Comparison of ENCODE assay signal across 16 cellular contexts in genomic region chr3:72539856-72540255, GRCh38.
DNase-seq lines count a peak whose midpoint lies in the region; ATAC-seq and TF ChIP-seq lines count a peak whose summit lies in the region.
"Had no signal": no experiment of that assay in that cellular context is flagged by ENCODE, and none has a peak within 500 bp of the region (broad histone marks: within the 10 kb centered on the region; RNA-seq: fewer than 3 reads in every experiment).

No MANE protein-coding gene starts in this region.

- H2AFZ ChIP-seq in GM23338 = no peak overlapping the region

- peak; percentile 32; the same call in 1 of the 2 replicates for TF ChIP-seq CTCF in HFFc6 (IDR thresholded peaks at IDR 0.05)
- TF ChIP-seq CTCF in epithelial cell of proximal tubule (conservative IDR thresholded peaks at IDR 0.05; ENCODE audit: low read depth, low read length) = peak; percentile 15
- TF ChIP-seq CTCF in right lobe of liver (IDR thresholded peaks at IDR 0.05) = peak in 2 of 4 donors; percentile 9 to 15
- no peak for TF ChIP-seq CTCF in GM23338 (conservative IDR thresholded peaks at IDR 0.05; ENCODE audit: low read depth in 2 of 2)
- TF ChIP-seq CTCF in GM10266 (IDR thresholded peaks at IDR 0.05; ENCODE audit: control insufficient read depth, insufficient read depth, low read depth, missing control alignments) = no peak

- WGBS in right lobe of liver (ENCODE audit: insufficient coverage, low coverage, low lambda C conversion rate, missing lambda C conversion rate) = 69% methylated on average over 5 of the region's 5 CpGs

- H4K20me1 ChIP-seq in GM23338 (replicated peaks; ENCODE audit: insufficient read depth) = no peaks in the 10 kb centered on the region
- H4K20me1 ChIP-seq: BLaER1 treated with 17β-estradiol and CSF1 and Interleukin-3, amounts not matched to agents 10 nM and 100 nM had no signal

- no peak overlapping the region for H3K4me2 ChIP-seq in GM23338

- H3K27ac ChIP-seq in right lobe of liver = no peak overlapping the region
- H3K27ac ChIP-seq in GM23338 (ENCODE audit: low read depth) = no peak overlapping the region
- H3K27ac ChIP-seq: BLaER1 treated with 17β-estradiol and CSF1 and Interleukin-3, amounts not matched to agents 10 nM and 100 nM had no signal

- no peaks in the 10 kb centered on the region for H3K9me3 Mint-ChIP-seq in HFFc6
- H3K9me3 Mint-ChIP-seq in GM23338 = peaks cover 4% of the 10 kb centered on the region; the same call in 1 of the 3 replicates
- H3K9me3 Mint-ChIP-seq: CD8-positive, alpha-beta T cell had no signal

- H3K36me3 Mint-ChIP-seq in HFFc6 (ENCODE audit: low read depth) = no peaks in the 10 kb centered on the region
- no peaks in the 10 kb centered on the region for H3K36me3 Mint-ChIP-seq in GM23338 (ENCODE audit: low read depth)
- H3K36me3 Mint-ChIP-seq: CD8-positive, alpha-beta T cell; IgD-negative memory B cell had no signal

- H3K4me1 Mint-ChIP-seq in HFFc6 (ENCODE audit: low read depth) (no peaks in the 10 kb centered on the region), GM23338 (peaks cover 19% of the 10 kb centered on the region)

- H3K36me3 ChIP-seq in right lobe of liver = no peaks in the 10 kb centered on the region
- no peaks in the 10 kb centered on the region for H3K36me3 ChIP-seq in GM23338 (ENCODE audit: insufficient read depth)
- H3K36me3 ChIP-seq: BLaER1 treated with 17β-estradiol and CSF1 and Interleukin-3, amounts not matched to agents 10 nM and 100 nM; HAP-1 had no signal

- DNase-seq in HFFc6 (no peak), epithelial cell of proximal tubule (ENCODE audit: low read depth) (no peak), right lobe of liver (no peak), GM23338 (ENCODE audit: low spot score) (no peak), GM10266 (ENCODE audit: extremely low spot score) (no peak)
- no peak for DNase-seq in stimulated activated CD4-positive, alpha-beta T cell treated with anti-CD3 and anti-CD28 coated beads, Interleukin-12 subunit alpha, Interleukin-12 subunit beta, amount 100 ng/mL, for 4 hours
- DNase-seq: Calu3; CD8-positive, alpha-beta T cell; DMS79 treated with DMSO at 0.1 percent for 48 hours; GF-D8; KBM-7 had no signal

- intact Hi-C loops in right lobe of liver (cut with DNase I) = no loop called here

- H3K4me3 Mint-ChIP-seq in HFFc6 (no peak overlapping the region), GM23338 (no peak overlapping the region)
- H3K4me3 Mint-ChIP-seq: B cell; CD8-positive, alpha-beta T cell; IgD-negative memory B cell had no signal

- no peaks in the 10 kb centered on the region for H3F3A ChIP-seq in GM23338 (replicated peaks; ENCODE audit: low read depth)

- no peak overlapping the region for H3K27ac Mint-ChIP-seq in HFFc6
- no peak overlapping the region for H3K27ac Mint-ChIP-seq in GM23338
- H3K27ac Mint-ChIP-seq: B cell; CD8-positive, alpha-beta T cell; IgD-negative memory B cell had no signal

- no peaks in the 10 kb centered on the region for H3K9me3 ChIP-seq in right lobe of liver
- H3K9me3 ChIP-seq: HAP-1 had no signal

- no peaks in the 10 kb centered on the region for H3K4me1 ChIP-seq in right lobe of liver
- 0 out of 2 replicates have a peak, but pooled peaks cover 6% of the 10 kb centered on the region for H3K4me1 ChIP-seq in GM23338 (ENCODE audit: insufficient read depth)
- H3K4me1 ChIP-seq: HAP-1 had no signal

- no peaks in the 10 kb centered on the region for H3K9me2 ChIP-seq in GM23338 (ENCODE audit: insufficient read depth)

- ATAC-seq in right lobe of liver (peak; percentile 35 to 56 (median 40)), GM23338 (no peak), GM18870 (IDR thresholded peaks at IDR 0.05; ENCODE audit: unreplicated experiment) (no peak)
- ATAC-seq: CD8-positive, alpha-beta T cell had no signal

- H3K4me3 ChIP-seq in epithelial cell of proximal tubule (ENCODE audit: low read depth, low read length) (no peak overlapping the region), right lobe of liver (no peak overlapping the region), GM23338 (no peak overlapping the region)
- H3K4me3 ChIP-seq: BLaER1 treated with 17β-estradiol and CSF1 and Interleukin-3, amounts not matched to agents 10 nM and 100 nM; HAP-1 had no signal

- H3K79me2 ChIP-seq in GM23338 (replicated peaks; ENCODE audit: insufficient read depth) = no peaks in the 10 kb centered on the region

- no peak for TF ChIP-seq POLR2A in right lobe of liver (IDR thresholded peaks at IDR 0.05)

- H3K27me3 Mint-ChIP-seq in HFFc6 (ENCODE audit: insufficient read depth) (peaks cover 12% of the 10 kb centered on the region; the same call in 1 of the 2 replicates), GM23338 (ENCODE audit: insufficient read depth, low read depth, poor library complexity) (no peaks in the 10 kb centered on the region)

- H3K27me3 ChIP-seq in right lobe of liver = no peaks in the 10 kb centered on the region
- H3K27me3 ChIP-seq in GM23338 (ENCODE audit: insufficient read depth) = no peaks in the 10 kb centered on the region
- H3K27me3 ChIP-seq: BLaER1 treated with 17β-estradiol and CSF1 and Interleukin-3, amounts not matched to agents 10 nM and 100 nM had no signal

TF ChIP-seq in GM23338, 12 proteins besides CTCF, POLR2A, EP300 and RAD21:
- no peak for TF ChIP-seq ETS1 (IDR thresholded peaks at IDR 0.05)
- TF ChIP-seq ZNF462 (CRISPR knock-in tag; IDR thresholded peaks at IDR 0.05) = no peak
- TF ChIP-seq JUNB (IDR thresholded peaks at IDR 0.05; ENCODE audit: unreplicated experiment) = no peak
- no peak for TF ChIP-seq POLR2AphosphoS5 (IDR thresholded peaks at IDR 0.05; ENCODE audit: low read depth)
- TF ChIP-seq ZNF114 (CRISPR knock-in tag; IDR thresholded peaks at IDR 0.05) = no peak
- TF ChIP-seq ZNF331 (CRISPR knock-in tag; IDR thresholded peaks at IDR 0.05; ENCODE audit: low read depth) = no peak
TF ChIP-seq in GM23338: peak in this region for 0.

Comparison
In these comparisons a context has a peak if more than half of its experiments do, and no peak if none do; other contexts are left out.
1. CTCF ChIP-seq: peak in HFFc6 (single experiment) and epithelial cell of proximal tubule (single experiment); none in GM23338 (0 of 2) and GM10266 (single experiment).
2. ATAC-seq: peak in right lobe of liver (4 of 4); none in GM23338 (single experiment) and GM18870 (single experiment).